Comparison of ENCODE assay signal across 1 cellular context in genomic region chr12:133080619-133081407, GRCh38.
TF ChIP-seq lines count a peak whose summit lies in the region.

Gene ZNF140 (plus strand): TSS chr12:133080923. CDS start chr12:133081321, 398 bp downstream.

TF ChIP-seq in GM12878, 131 proteins besides CTCF, POLR2A, EP300 and RAD21 (continued from another document and continues in another):
- no peak for TF ChIP-seq USF2 (IDR thresholded peaks at IDR 0.05; ENCODE audit: borderline replicate concordance, low read depth, low read length)
- 0 out of 4 replicates have a peak, but pooled peaks of 1 of the 2 experiments have one; percentile 63 for TF ChIP-seq SRF (IDR thresholded peaks at IDR 0.05; ENCODE audit: low read depth in 2 of 2, low read length in 2 of 2)
- no peak for TF ChIP-seq ZZZ3 (IDR thresholded peaks at IDR 0.05; ENCODE audit: control insufficient read depth, insufficient read length, low read depth)
- TF ChIP-seq ZBTB40 (IDR thresholded peaks at IDR 0.05; ENCODE audit: borderline replicate concordance) = peak; percentile 15; the same call in 1 of the 2 replicates
- no peak for TF ChIP-seq ZBED1 (IDR thresholded peaks at IDR 0.05; ENCODE audit: borderline replicate concordance)
- no peak for TF ChIP-seq E2F8 (IDR thresholded peaks at IDR 0.05; ENCODE audit: low read depth, partially characterized antibody)
- TF ChIP-seq RELB (IDR thresholded peaks at IDR 0.05; ENCODE audit: low read depth) = peak; percentile 48; the same call in 1 of the 2 replicates
- TF ChIP-seq BHLHE40 (IDR thresholded peaks at IDR 0.05; ENCODE audit: borderline replicate concordance in 1 of 2, low read depth in 2 of 2, low read length in 1 of 2) = 0 out of 4 replicates have a peak, but pooled peaks of 1 of the 2 experiments have one; percentile 19
- TF ChIP-seq TAF1 (IDR thresholded peaks at IDR 0.05; ENCODE audit: borderline replicate concordance, low read depth, low read length) = 0 out of 2 replicates have a peak, but pooled peaks have one; percentile 59
- TF ChIP-seq MTA2 (IDR thresholded peaks at IDR 0.05; ENCODE audit: low read depth) = no peak
- TF ChIP-seq MEF2A (IDR thresholded peaks at IDR 0.05; ENCODE audit: insufficient read depth, low read depth, low read length) = no peak
- TF ChIP-seq ZNF592 (IDR thresholded peaks at IDR 0.05) = no peak
- no peak for TF ChIP-seq FOXM1 (IDR thresholded peaks at IDR 0.05; ENCODE audit: low read depth, low read length)
- TF ChIP-seq REST (IDR thresholded peaks at IDR 0.05; ENCODE audit: low read depth, low read length) = no peak
- TF ChIP-seq HDGF (IDR thresholded peaks at IDR 0.05) = peak; percentile 22; the same call in 1 of the 2 replicates
- TF ChIP-seq GATAD2B (conservative IDR thresholded peaks at IDR 0.05; ENCODE audit: low read depth) = peak; percentile 86
- TF ChIP-seq TCF7 (IDR thresholded peaks at IDR 0.05; ENCODE audit: borderline replicate concordance) = no peak
- 0 out of 2 replicates have a peak, but pooled peaks have one; percentile 51 for TF ChIP-seq TCF3 (IDR thresholded peaks at IDR 0.05; ENCODE audit: borderline replicate concordance, insufficient read depth, low read depth, low read length)
- peak; percentile 52; the same call in 1 of the 2 replicates for TF ChIP-seq PML (IDR thresholded peaks at IDR 0.05; ENCODE audit: low read length)
- no peak for TF ChIP-seq PAX8 (IDR thresholded peaks at IDR 0.05)
- TF ChIP-seq KLF5 (IDR thresholded peaks at IDR 0.05; ENCODE audit: partially characterized antibody) = peak; percentile 36
- TF ChIP-seq CUX1 (IDR thresholded peaks at IDR 0.05; ENCODE audit: insufficient replicate concordance, low read depth, low read length) = no peak
- TF ChIP-seq HCFC1 (IDR thresholded peaks at IDR 0.05; ENCODE audit: low read length) = peak; percentile 83
- no peak for TF ChIP-seq STAT3 (IDR thresholded peaks at IDR 0.05; ENCODE audit: low read depth, low read length)
- TF ChIP-seq SIX5 (IDR thresholded peaks at IDR 0.05; ENCODE audit: low read depth, low read length, severe bottlenecking) = peak; percentile 73
- TF ChIP-seq POU2F2 (IDR thresholded peaks at IDR 0.05; ENCODE audit: borderline replicate concordance, low read depth, low read length) = no peak
- 0 out of 2 replicates have a peak, but pooled peaks have one; percentile 3 for TF ChIP-seq FOXK2 (IDR thresholded peaks at IDR 0.05)
- peak; percentile 71; the same call in 1 of the 2 replicates for TF ChIP-seq LARP7 (IDR thresholded peaks at IDR 0.05)
- TF ChIP-seq SREBF1 (IDR thresholded peaks at IDR 0.05; ENCODE audit: low read length) = 0 out of 2 replicates have a peak, but pooled peaks have one; percentile 14
